In genomic region chr5:109924708-109925107, GRCh38 we compare ENCODE assay signal across 21 cellular contexts.
"Had no signal": no experiment of that assay in that cellular context is flagged by ENCODE, and none has a peak within 500 bp of the region (broad histone marks: within the 10 kb centered on the region; RNA-seq: fewer than 3 reads in every experiment).

No MANE protein-coding gene starts in this region.

- H3K9me3 ChIP-seq: MG63 had no signal

- DNase-seq: Karpas-422, KBM-7, MG63, NCI-H1092, NCI-H1105 treated with DMSO at 0.1 percent for 48 hours, NCI-H1417 treated with DMSO at 0.1 percent for 48 hours, NCI-H146, NCI-H1694 treated with DMSO at 0.1 percent for 48 hours, NCI-H1930, NCI-H2081, NCI-H2107, NCI-H226, NCI-H446, NCI-H510A, NCI-H524 treated with DMSO at 0.1 percent for 48 hours, NCI-H69, NCI-H774, PC-3, SHP77 had no signal

- H3K4me3 ChIP-seq: MG63 had no signal

- H3K27ac ChIP-seq: RWPE1 had no signal

- H3K27me3 ChIP-seq: MG63 had no signal

- ATAC-seq: Panc1, PC-3 had no signal

- H3K36me3 ChIP-seq: MG63 had no signal
